In the genomic region with DNA sequence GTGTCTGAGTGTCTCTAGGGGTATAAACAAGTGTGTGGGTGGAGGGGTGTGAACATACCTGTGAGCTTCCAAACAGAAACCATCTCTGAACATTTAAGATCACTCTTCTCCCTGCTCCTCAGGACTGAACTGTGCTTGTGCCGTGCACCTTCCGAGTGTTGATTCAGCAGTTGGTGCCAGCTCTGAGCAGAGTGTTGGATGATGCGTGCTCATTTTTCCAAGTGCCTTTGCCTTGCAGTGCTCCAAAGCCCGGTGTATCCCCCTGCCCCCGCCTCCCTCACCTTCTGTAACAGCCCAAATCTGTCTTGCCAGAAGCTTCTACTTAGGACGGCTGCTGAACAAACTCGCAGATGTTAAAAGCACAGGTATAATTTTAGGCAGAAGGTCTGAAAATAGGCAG, we compare ENCODE assay signal across 23 cellular contexts. TPM values are rescaled to one million over a fixed set of nuclear protein-coding genes. Genes with fewer than 3 reads are reported as not detected.
"Had no signal": no experiment of that assay in that cellular context is flagged by ENCODE, and none has a peak within 500 bp of the region (broad histone marks: within the 10 kb centered on the region; RNA-seq: fewer than 3 reads in every experiment).

No MANE protein-coding gene starts in this region.

- H3K27ac ChIP-seq: ascending aorta, breast epithelium, tibial nerve, vagina had no signal

- DNase-seq: activated B cell treated with CpG ODN at 0.5 μM for 24 hours; activated CD4-positive, alpha-beta T cell treated with anti-CD3 and anti-CD28 coated beads, Interleukin-2, amount 10 ng/mL, durations not matched to agents 7 days and 5 days; activated CD8-positive, alpha-beta memory T cell treated with anti-CD3 and anti-CD28 coated beads for 24 hours; activated CD8-positive, alpha-beta memory T cell treated with anti-CD3 and anti-CD28 coated beads, Interleukin-2, amount 50 U/mL, for 48 hours; activated gamma-delta T cell; activated T-cell treated with anti-CD3 and anti-CD28 coated beads, Interleukin-2, amount 50 U/mL, for 72 hours; effector memory CD4-positive, alpha-beta T cell; foreskin fibroblast; mammary epithelial cell; midbrain; nephron progenitor cell; stimulated activated CD4-positive, alpha-beta T cell treated with anti-CD3 and anti-CD28 coated beads, Interleukin-12 subunit alpha, Interleukin-12 subunit beta, amount 100 ng/mL, for 4 hours; stimulated activated CD4-positive, alpha-beta T cell treated with anti-CD3 and anti-CD28 coated beads, Interleukin-1b, Interleukin-23, amount 100 ng/mL, for 48 hours; stimulated activated CD8-positive, alpha-beta memory T cell treated with anti-CD3 and anti-CD28 coated beads, Interleukin-4, amount 100 ng/mL, for 48 hours; stimulated activated naive CD8-positive, alpha-beta T cell treated with anti-CD3 and anti-CD28 coated beads, Interleukin-15, Interleukin-2, amounts not matched to agents 100 U/mL and 50 U/mL, for 24 hours; T-cell had no signal

- H3K4me3 ChIP-seq: ascending aorta, breast epithelium, tibial nerve, vagina had no signal

- H3K36me3 ChIP-seq: ascending aorta, breast epithelium, tibial nerve, vagina had no signal

- H3K9me3 ChIP-seq: ascending aorta, breast epithelium, tibial nerve, vagina had no signal

- ATAC-seq: activated T-cell treated with anti-CD3 and anti-CD28 coated beads, Interleukin-2, amount 50 U/mL, for 72 hours; left lobe of liver; stimulated activated naive CD8-positive, alpha-beta T cell treated with anti-CD3 and anti-CD28 coated beads, Interleukin-15, Interleukin-2, amounts not matched to agents 100 U/mL and 50 U/mL, for 24 hours had no signal

- H3K27me3 ChIP-seq: ascending aorta, vagina had no signal

RNA-seq across cellular contexts. Expression of a gene that starts 4.4 kb away (rescaled TPM):
- total RNA-seq: activated CD4-positive, alpha-beta T cell treated with anti-CD3 and anti-CD28 coated beads, Interleukin-2, amount 10 ng/mL, durations not matched to agents 7 days and 5 days; activated T-cell treated with anti-CD3 and anti-CD28 coated beads, Interleukin-2, amount 50 U/mL, for 72 hours; left lobe of liver; myocyte; renal cortical epithelial cell had no signal
